ENCODE assay signal across 14 cellular contexts in genomic region chr14:75084513-75084912, GRCh38. TPM values are rescaled to one million over a fixed set of nuclear protein-coding genes. Genes with fewer than 3 reads are reported as not detected.
DNase-seq lines count a peak whose midpoint lies in the region; FAIRE-seq and TF ChIP-seq lines count a peak whose summit lies in the region.
"Had no signal": no experiment of that assay in that cellular context is flagged by ENCODE, and none has a peak within 500 bp of the region (broad histone marks: within the 10 kb centered on the region; RNA-seq: fewer than 3 reads in every experiment).

No MANE protein-coding gene starts in this region.

- no TSS peak for BruUV-seq in MCF 10A (replicated peaks; lab: Mats Ljungman, UMichigan)

- TF ChIP-seq POLR2A in breast epithelium (IDR thresholded peaks at IDR 0.05) (no peak), transverse colon (IDR thresholded peaks at IDR 0.05) (no peak)

- no peaks in the 10 kb centered on the region for H3K9me3 Mint-ChIP-seq in MCF 10A (ENCODE audit: unreplicated experiment)

- H3K4me1 Mint-ChIP-seq in MCF 10A (ENCODE audit: insufficient read depth, unreplicated experiment) = no peaks in the 10 kb centered on the region

- H3F3A ChIP-seq in SK-N-SH (replicated peaks; ENCODE audit: insufficient read depth) = no peaks in the 10 kb centered on the region

- POLR2A ChIA-PET in MCF 10A (lab: Yijun Ruan, JAX) (interaction anchor here (1.7 kb wide), 1 partner anchor 15 kb away, joined by 5 read pairs; the partner anchor contains the start of gene ZC2HC1C), SK-N-SH (lab: Yijun Ruan, JAX) (no interaction called here)

- H3K36me3 ChIP-seq in breast epithelium (peaks cover 4% of the 10 kb centered on the region), SK-N-SH (replicated peaks in 1 of 2; ENCODE audit: control insufficient read depth in 1 of 2, insufficient read depth in 2 of 2, low read length in 1 of 2) (peaks cover 42 to 65% of the 10 kb centered on the region in 2 experiments), kidney (ENCODE audit: control insufficient read depth in 1 of 2, insufficient read depth in 2 of 2, low read length in 2 of 2) (peaks cover 29% of the 10 kb centered on the region in 2 donors), transverse colon (peaks cover 0 to 43% (median 11%) of the 10 kb centered on the region in 4 donors)

- no peaks in the 10 kb centered on the region for H3K27me3 Mint-ChIP-seq in MCF 10A (ENCODE audit: insufficient read depth, unreplicated experiment)

- H3K4me2 ChIP-seq in SK-N-SH = no peak overlapping the region

- H3K9me3 ChIP-seq in breast epithelium (no peaks in the 10 kb centered on the region), SK-N-SH (no peaks in the 10 kb centered on the region), kidney (ENCODE audit: control insufficient read depth in 1 of 2, low read length in 2 of 2) (no peaks in the 10 kb centered on the region), transverse colon (no peaks in the 10 kb centered on the region)

- 87% methylated on average over 5 of the region's 5 CpGs for WGBS in SK-N-SH (ENCODE audit: low lambda C conversion rate)
- 58% methylated on average over 5 of the region's 5 CpGs; no CpG with 5 or more reads in 1 of the 2 donors for WGBS in transverse colon (ENCODE audit: low coverage in 1 of 2), 2 donors

- peaks cover 80% of the 10 kb centered on the region for H3K36me3 Mint-ChIP-seq in MCF 10A (ENCODE audit: insufficient read depth, unreplicated experiment)

- H3K9me2 ChIP-seq in SK-N-SH = no peaks in the 10 kb centered on the region

- TF ChIP-seq RAD21 in SK-N-SH (IDR thresholded peaks at IDR 0.05; ENCODE audit: low read length) = peak; percentile 37

- H2AFZ ChIP-seq in SK-N-SH (ENCODE audit: low read depth) = no peak overlapping the region

- no peak for FAIRE-seq in kidney (lab: Jason Lieb, UNC)
- FAIRE-seq: GM19239 had no signal

- H4K20me1 ChIP-seq in SK-N-SH (ENCODE audit: insufficient read depth) = no peaks in the 10 kb centered on the region

- H3K9ac ChIP-seq in SK-N-SH (no peak overlapping the region), kidney (ENCODE audit: low read length in 2 of 2) (no peak overlapping the region)

- H3K79me2 ChIP-seq in SK-N-SH (ENCODE audit: insufficient read depth) = no peaks in the 10 kb centered on the region

- H3K4me3 Mint-ChIP-seq in MCF 10A (ENCODE audit: unreplicated experiment) = no peak overlapping the region

- CTCF ChIA-PET in MCF 10A (lab: Yijun Ruan, JAX) (interaction anchor here (0.6 to 1.7 kb wide), 5 partner anchors 14 to 305 kb away, joined by 3 to 4 read pairs (median 3); no protein-coding TSS in a partner anchor), SK-N-SH (lab: Yijun Ruan, JAX) (interaction anchor here (0.9 to 15.6 kb wide), 6 partner anchors 14 to 477 kb away, joined by 4 to 290 read pairs (median 5); partner anchors contain the start of gene ACYP1)

- H3K4me1 ChIP-seq in breast epithelium (no peaks in the 10 kb centered on the region), SK-N-SH (ENCODE audit: control insufficient read depth in 1 of 2, insufficient read depth in 2 of 2, low read depth in 1 of 2, low read length in 1 of 2) (peaks cover 0 to 2% of the 10 kb centered on the region in 2 experiments; a peak in 1 of 4 replicates), kidney (ENCODE audit: control insufficient read depth in 1 of 2, insufficient read depth in 1 of 2, low read depth in 1 of 2, low read length in 2 of 2) (peaks cover 8 to 10% of the 10 kb centered on the region in 2 donors), transverse colon (peaks cover 0 to 11% (median 0%) of the 10 kb centered on the region in 4 donors)

- H3K27ac ChIP-seq in breast epithelium (no peak overlapping the region), SK-N-SH (ENCODE audit: low read depth in 2 of 2, low read length in 1 of 2) (no peak overlapping the region), kidney (ENCODE audit: low read depth in 2 of 2, low read length in 2 of 2) (no peak overlapping the region), transverse colon (no peak overlapping the region)

- TF ChIP-seq CTCF in MCF 10A (IDR thresholded peaks at IDR 0.05; ENCODE audit: unreplicated experiment) (peak; percentile 7), breast epithelium (IDR thresholded peaks at IDR 0.05) (peak in 1 of 3 donors; percentile 17), SK-N-SH (IDR thresholded peaks at IDR 0.05) (peak; percentile 26), kidney (IDR thresholded peaks at IDR 0.05; ENCODE audit: borderline replicate concordance, extremely low read depth, insufficient read depth) (peak; percentile 33), transverse colon (IDR thresholded peaks at IDR 0.05) (peak in 3 of 5 experiments; percentile 30 to 51 (median 34))

- H3K4me3 ChIP-seq in breast epithelium = no peak overlapping the region
- H3K4me3 ChIP-seq in SK-N-SH (ENCODE audit: low read depth in 2 of 2, low read length in 1 of 2) = no peak overlapping the region
- no peak overlapping the region for H3K4me3 ChIP-seq in kidney (ENCODE audit: low read length in 2 of 2)
- H3K4me3 ChIP-seq in transverse colon = no peak overlapping the region

- H3K27ac Mint-ChIP-seq in MCF 10A (ENCODE audit: low read depth, unreplicated experiment) = peak overlapping the region; percentile 42

- intact Hi-C loops in MCF 10A (cut with micrococcal nuclease) (no loop called here), breast epithelium (cut with DNase I; ENCODE audit: low total_unique reads) (loop anchor here (10.0 kb wide), 1 partner anchor 170 kb away; no protein-coding TSS in a partner anchor), kidney (cut with DNase I) (loop anchor here (10.0 kb wide), 1 partner anchor 140 kb away; no protein-coding TSS in a partner anchor), transverse colon (cut with DNase I; ENCODE audit: low total_unique reads) (no loop called here)

- H3K27me3 ChIP-seq in breast epithelium (no peaks in the 10 kb centered on the region), SK-N-SH (ENCODE audit: insufficient read depth) (no peaks in the 10 kb centered on the region), transverse colon (no peaks in the 10 kb centered on the region)

- no peak for TF ChIP-seq EP300 in SK-N-SH (IDR thresholded peaks at IDR 0.05; ENCODE audit: borderline replicate concordance in 1 of 2, low read depth in 1 of 2, low read length in 1 of 2)
- no peak for TF ChIP-seq EP300 in transverse colon (IDR thresholded peaks at IDR 0.05; ENCODE audit: low read depth)

- DNase-seq in MCF 10A (ENCODE audit: unreplicated experiment) (peak; percentile 19), breast epithelium (ENCODE audit: low spot score in 2 of 2) (no peak), SK-N-SH (no peak), kidney (no peak), transverse colon (peak; percentile 24), AG08395 (ENCODE audit: low spot score) (no peak), germinal center (ENCODE audit: low spot score) (no peak), midbrain (lab: John Stamatoyannopoulos, UW) (no peak)
- DNase-seq: activated CD8-positive, alpha-beta memory T cell treated with anti-CD3 and anti-CD28 coated beads, Interleukin-2, amount 50 U/mL, for 4 hours; amniotic stem cell; MV-4-11; stimulated activated CD4-positive, alpha-beta T cell treated with anti-CD3 and anti-CD28 coated beads, Interleukin-4, amount 100 ng/mL, for 1 hour; T1000 had no signal

- in situ Hi-C loops in transverse colon (cut with MboI; ENCODE audit: low pct_ligation_motif_present in 1 of 4, low pct_unique_long_range_greater_than_20kb in 1 of 4, low sequenced_read_pairs in 3 of 4) = loop anchor here in 3 of 4 donors (10.0 to 25.0 kb wide), 3 partner anchors 130 to 147 kb away; partner anchors contain the start of gene PGF (in 1 of the 3)

TF ChIP-seq in SK-N-SH, 30 proteins besides CTCF, POLR2A, EP300 and RAD21 (continues in another document):
- TF ChIP-seq SIN3A (IDR thresholded peaks at IDR 0.05; ENCODE audit: borderline replicate concordance, low read depth, low read length) (no peak), YY1 (IDR thresholded peaks at IDR 0.05; ENCODE audit: low read depth) (no peak)

RNA-seq across cellular contexts. Expression of gene ZC2HC1C, which starts 15.1 kb away (rescaled TPM):
- total RNA-seq in MCF 10A (2022) (1.3 and 2.2 TPM in 2 replicates), breast epithelium (1 to 10 TPM in 2 of 3 donors, under 1 TPM in 1; 0.96 to 3.2 (median 2.6) TPM), kidney (6.7 TPM), transverse colon (10 to 100 TPM in 1 of 4 donors, 1 to 10 TPM in 2, not detected in 1; 7.5 to 40.0 (median 8.1) TPM)
- polyA plus RNA-seq in SK-N-SH (2012; rRNA removed) (1.2 and 1.4 TPM in 2 replicates), kidney (ENCODE audit: insufficient read depth, low read depth, low replicate concordance) (11.9 TPM)
- polyA plus RNA-seq in SK-N-SH (2012; cell fraction: cytosol; rRNA removed) = 1.2 TPM in 2 replicates
- 1.2 and 2.8 TPM in 2 replicates for polyA plus RNA-seq in SK-N-SH (2012; cell fraction: nucleus; rRNA removed)

RNA-seq across cellular contexts. Expression of gene ACYP1, which starts 20.7 kb away (rescaled TPM):
- total RNA-seq in MCF 10A (2022) (11.7 and 19.9 TPM in 2 replicates), breast epithelium (10 to 100 TPM; 19.0 to 23.6 (median 21.6) TPM), kidney (20.6 TPM), transverse colon (10 to 100 TPM in 3 of 4 donors, 1 to 10 TPM in 1; 6.6 to 36.0 (median 23.2) TPM)
- polyA plus RNA-seq in SK-N-SH (2012; rRNA removed) (53.5 and 70.1 TPM in 2 replicates), kidney (ENCODE audit: insufficient read depth, low read depth, low replicate concordance) (16.8 TPM)
- polyA plus RNA-seq in SK-N-SH (2012; cell fraction: cytosol; rRNA removed) = 86.5 and 95.9 TPM in 2 replicates
- 26.7 and 40.9 TPM in 2 replicates for polyA plus RNA-seq in SK-N-SH (2012; cell fraction: nucleus; rRNA removed)

RNA-seq across cellular contexts. Expression of gene MLH3, which starts 33.2 kb away (rescaled TPM):
- total RNA-seq in MCF 10A (2022) (28.2 and 29.9 TPM in 2 replicates), breast epithelium (10 to 100 TPM; 31.8 to 53.1 (median 42.9) TPM), kidney (31.2 TPM), transverse colon (10 to 100 TPM; 24.5 to 58.3 (median 42.5) TPM)
- polyA plus RNA-seq in SK-N-SH (2012; rRNA removed) (3.8 and 4.7 TPM in 2 replicates), kidney (ENCODE audit: insufficient read depth, low read depth, low replicate concordance) (21.7 TPM)
- 2.9 and 3.8 TPM in 2 replicates for polyA plus RNA-seq in SK-N-SH (2012; cell fraction: cytosol; rRNA removed)
- polyA plus RNA-seq in SK-N-SH (2012; cell fraction: nucleus; rRNA removed) = 12.6 and 15.9 TPM in 2 replicates

RNA-seq across cellular contexts. Expression of gene NEK9, which starts 42.3 kb away (rescaled TPM):
- total RNA-seq in MCF 10A (2022) (112 and 113 TPM in 2 replicates), breast epithelium (10 to 100 TPM; 52.1 to 79.2 (median 71.8) TPM), kidney (81.5 TPM), transverse colon (100 to 1,000 TPM in 1 of 4 donors, 10 to 100 TPM in 3; 24.4 to 121 (median 53.4) TPM)
- polyA plus RNA-seq in SK-N-SH (2012; rRNA removed) (48.1 and 53.3 TPM in 2 replicates), kidney (ENCODE audit: insufficient read depth, low read depth, low replicate concordance) (25.4 TPM)
- polyA plus RNA-seq in SK-N-SH (2012; cell fraction: cytosol; rRNA removed) = 50.2 and 51.3 TPM in 2 replicates
- polyA plus RNA-seq in SK-N-SH (2012; cell fraction: nucleus; rRNA removed) = 111 and 119 TPM in 2 replicates

Comparison
In these comparisons a context has a peak if more than half of its experiments do, and no peak if none do; other contexts are left out.
1. DNase-seq: peak in MCF 10A (single experiment) and transverse colon (single experiment); none in breast epithelium (0 of 2), SK-N-SH (single experiment), kidney (single experiment), AG08395 (single experiment), germinal center (single experiment) and midbrain (single experiment).
2. intact Hi-C loops: an anchor here in breast epithelium (10.0 kb wide) and kidney (10.0 kb wide); none called in MCF 10A and transverse colon.